In genomic region chr18:69987870-69988269, GRCh38 we compare ENCODE assay signal across 31 cellular contexts. TPM values are rescaled to one million over a fixed set of nuclear protein-coding genes. Genes with fewer than 3 reads are reported as not detected.
DNase-seq lines count a peak whose midpoint lies in the region; ATAC-seq, FAIRE-seq and TF ChIP-seq lines count a peak whose summit lies in the region.
"Had no signal": no experiment of that assay in that cellular context is flagged by ENCODE, and none has a peak within 500 bp of the region (broad histone marks: within the 10 kb centered on the region; RNA-seq: fewer than 3 reads in every experiment).

No MANE protein-coding gene starts in this region.

- H4K20me1 ChIP-seq in HepG2 (ENCODE audit: insufficient read depth, low read length) (no peaks in the 10 kb centered on the region), GM12878 (ENCODE audit: control insufficient read depth, insufficient read depth) (no peaks in the 10 kb centered on the region), K562 (replicated peaks; ENCODE audit: control insufficient read depth, insufficient read depth, low read length) (no peaks in the 10 kb centered on the region)
- H4K20me1 ChIP-seq: BLaER1; BLaER1 treated with 17β-estradiol and CSF1 and Interleukin-3, amounts not matched to agents 10 nM and 100 nM had no signal

- RAD21 ChIA-PET in GM12878 (lab: Charles Lee; ENCODE audit: unreplicated experiment) = interaction anchor here (0.6 kb wide), 1 partner anchor 125 kb away, joined by 3 read pairs; no protein-coding TSS in a partner anchor

- H3K9me3 ChIP-seq in HepG2 (ENCODE audit: low read length) (peaks cover 6% of the 10 kb centered on the region; the same call in 1 of the 2 replicates), right lobe of liver (no peaks in the 10 kb centered on the region), GM12878 (replicated peaks; ENCODE audit: control insufficient read depth, insufficient read depth, low read length) (peaks cover 6% of the 10 kb centered on the region), K562 (replicated peaks; ENCODE audit: control insufficient read depth, insufficient read depth, low read depth, low read length) (no peaks in the 10 kb centered on the region)
- H3K9me3 ChIP-seq: A549, BE2C, Caco-2 had no signal

- H3K79me2 ChIP-seq in HepG2 (ENCODE audit: insufficient read depth, low read length) (no peaks in the 10 kb centered on the region), GM12878 (ENCODE audit: control insufficient read depth, insufficient read depth, low read length) (no peaks in the 10 kb centered on the region), K562 (ENCODE audit: control insufficient read depth, insufficient read depth, low read length) (no peaks in the 10 kb centered on the region)

- DNase-seq in HepG2 (ENCODE audit: low spot score) (no peak), right lobe of liver (no peak), GM12878 (ENCODE audit: low read depth, low spot score) (no peak), K562 (ENCODE audit: extremely low read depth in 1 of 4, low spot score in 3 of 4) (no peak), COR-L47 (lab: John Stamatoyannopoulos, UW) (no peak)
- DNase-seq: 8988T; ACHN; AML-193; BE2C; C1 segment of cervical spinal cord; Caco-2; Calu3; CD4-positive, alpha-beta memory T cell; CD4-positive, alpha-beta T cell; CD4-positive, CD25-positive, alpha-beta regulatory T cell; CD8-positive, alpha-beta memory T cell; CD8-positive, alpha-beta T cell; DMS 273 treated with DMSO at 0.1 percent for 48 hours; DMS153; DMS53; DMS79; DMS79 treated with DMSO at 0.1 percent for 48 hours; DND-41; EL had no signal

- H3K4me1 ChIP-seq in HepG2 (ENCODE audit: insufficient read depth, low read length) (no peaks in the 10 kb centered on the region), right lobe of liver (no peaks in the 10 kb centered on the region), GM12878 (ENCODE audit: control insufficient read depth, insufficient read depth, low read length) (no peaks in the 10 kb centered on the region), K562 (replicated peaks in 1 of 2; ENCODE audit: control insufficient read depth in 2 of 2, insufficient read depth in 2 of 2, low read length in 2 of 2) (no peaks in the 10 kb centered on the region)
- H3K4me1 ChIP-seq: A549; BE2C; BLaER1; BLaER1 treated with 17β-estradiol and CSF1 and Interleukin-3, amounts not matched to agents 10 nM and 100 nM; Caco-2 had no signal

- intact Hi-C loops in HepG2 (cut with micrococcal nuclease; ENCODE audit: unreplicated experiment) (no loop called here), right lobe of liver (cut with DNase I) (no loop called here), GM12878 (cut with micrococcal nuclease; ENCODE audit: unreplicated experiment) (no loop called here), K562 (cut with micrococcal nuclease) (no loop called here)

- BruUV-seq in HepG2 (replicated peaks; lab: Mats Ljungman, UMichigan) (no TSS peak), GM12878 (replicated peaks; lab: Mats Ljungman, UMichigan) (no TSS peak), K562 (replicated peaks; lab: Mats Ljungman, UMichigan) (no TSS peak)

- TF ChIP-seq POLR2A in HepG2 (IDR thresholded peaks at IDR 0.05; ENCODE audit: insufficient read depth in 1 of 2, low read depth in 2 of 2, low read length in 2 of 2) = no peak
- TF ChIP-seq POLR2A in right lobe of liver (IDR thresholded peaks at IDR 0.05) = no peak
- TF ChIP-seq POLR2A in GM12878 (IDR thresholded peaks at IDR 0.05; ENCODE audit: low read depth, low read length) = no peak
- no peak for TF ChIP-seq POLR2A in K562 (conservative IDR thresholded peaks at IDR 0.05)

- in situ Hi-C loops in HepG2 (cut with HindIII; ENCODE audit: extremely low pct_ligation_motif_present, low pct_unique_long_range_greater_than_20kb) = no loop called here
- in situ Hi-C loops in GM12878 (cut with MboI) = no loop called here
- in situ Hi-C loops in K562 (cut with MboI) = no loop called here

- no peaks in the 10 kb centered on the region for H3K27me3 ChIP-seq in HepG2 (ENCODE audit: control insufficient read depth in 1 of 2, insufficient read depth in 2 of 2, low read length in 2 of 2)
- no peaks in the 10 kb centered on the region for H3K27me3 ChIP-seq in right lobe of liver
- no peaks in the 10 kb centered on the region for H3K27me3 ChIP-seq in GM12878 (replicated peaks in 1 of 2; ENCODE audit: control insufficient read depth in 2 of 2, insufficient read depth in 2 of 2, low read length in 1 of 2)
- H3K27me3 ChIP-seq in K562 (ENCODE audit: control insufficient read depth in 2 of 2, insufficient read depth in 2 of 2, low read length in 2 of 2) = no peaks in the 10 kb centered on the region
- H3K27me3 ChIP-seq: BE2C; BLaER1; BLaER1 treated with 17β-estradiol and CSF1 and Interleukin-3, amounts not matched to agents 10 nM and 100 nM had no signal

- no peak for TF ChIP-seq EP300 in HepG2 (IDR thresholded peaks at IDR 0.05; ENCODE audit: low read depth in 2 of 2, low read length in 2 of 2)
- no peak for TF ChIP-seq EP300 in HepG2 (CRISPR knock-in tag; IDR thresholded peaks at IDR 0.05; ENCODE audit: borderline replicate concordance)
- no peak for TF ChIP-seq EP300 in GM12878 (IDR thresholded peaks at IDR 0.05; ENCODE audit: borderline replicate concordance in 1 of 2, control insufficient read depth in 1 of 2, low read depth in 2 of 2, low read length in 2 of 2)
- TF ChIP-seq EP300 in K562 (IDR thresholded peaks at IDR 0.05; ENCODE audit: low read length) = no peak

- FAIRE-seq in HepG2 (lab: Jason Lieb, UNC) (no peak), GM12878 (lab: Jason Lieb, UNC) (no peak), K562 (lab: Jason Lieb, UNC) (no peak)
- FAIRE-seq: A204.1, A549 had no signal

- no peak overlapping the region for H3K27ac ChIP-seq in HepG2 (ENCODE audit: extremely low read length, insufficient read depth, low read length)
- no peak overlapping the region for H3K27ac ChIP-seq in right lobe of liver
- no peak overlapping the region for H3K27ac ChIP-seq in GM12878 (ENCODE audit: control insufficient read depth, insufficient read depth)
- no peak overlapping the region for H3K27ac ChIP-seq in K562 (ENCODE audit: extremely low read depth, low read depth, low read length)
- H3K27ac ChIP-seq: 22Rv1; A549; BLaER1; BLaER1 treated with 17β-estradiol and CSF1 and Interleukin-3, amounts not matched to agents 10 nM and 100 nM; C4-2B had no signal

- WGBS in HepG2 (ENCODE audit: low lambda C conversion rate) = 100% methylated on average over 1 of the region's 1 CpG
- 100% methylated on average over 1 of the region's 1 CpG for WGBS in right lobe of liver (ENCODE audit: insufficient coverage, low coverage, low lambda C conversion rate, missing lambda C conversion rate)
- 100% methylated on average over 1 of the region's 1 CpG for WGBS in GM12878 (ENCODE audit: insufficient coverage, insufficient replicate concordance, low lambda C conversion rate, missing lambda C conversion rate)
- WGBS in K562 (ENCODE audit: insufficient coverage, low coverage, missing lambda C conversion rate) = 88% methylated on average over 1 of the region's 1 CpG

- H3K9me1 ChIP-seq in K562 (ENCODE audit: control insufficient read depth, insufficient read depth, low read length) = no peaks in the 10 kb centered on the region

- H3K4me2 ChIP-seq in HepG2 (ENCODE audit: low read depth, low read length) (no peak overlapping the region), GM12878 (ENCODE audit: control insufficient read depth, insufficient read depth) (no peak overlapping the region), K562 (ENCODE audit: insufficient read depth, low read length) (no peak overlapping the region)
- H3K4me2 ChIP-seq: A549; BLaER1; BLaER1 treated with 17β-estradiol and CSF1 and Interleukin-3, amounts not matched to agents 10 nM and 100 nM had no signal

- H3K4me3 ChIP-seq in HepG2 (replicated peaks in 1 of 3; ENCODE audit: insufficient read depth in 1 of 3, low read depth in 2 of 3, low read length in 3 of 3) (no peak overlapping the region), right lobe of liver (no peak overlapping the region), GM12878 (no peak overlapping the region), K562 (no peak overlapping the region)
- H3K4me3 ChIP-seq: A549; BLaER1; BLaER1 treated with 17β-estradiol and CSF1 and Interleukin-3, amounts not matched to agents 10 nM and 100 nM had no signal

- no peak for ATAC-seq in HepG2
- no peak for ATAC-seq in right lobe of liver
- ATAC-seq in GM12878 = no peak
- no peak for ATAC-seq in K562
- ATAC-seq in GM21529 (IDR thresholded peaks at IDR 0.05; ENCODE audit: unreplicated experiment) = no peak
- ATAC-seq: A549; CD8-positive, alpha-beta T cell had no signal

- H3K9ac ChIP-seq in HepG2 (ENCODE audit: insufficient read depth, low read depth, low read length) = no peak overlapping the region
- no peak overlapping the region for H3K9ac ChIP-seq in GM12878 (ENCODE audit: control insufficient read depth, insufficient read depth, low read length)
- no peak overlapping the region for H3K9ac ChIP-seq in K562 (ENCODE audit: insufficient read depth in 1 of 2, low read depth in 2 of 2, low read length in 2 of 2)
- H3K9ac ChIP-seq: BLaER1; BLaER1 treated with 17β-estradiol and CSF1 and Interleukin-3, amounts not matched to agents 10 nM and 100 nM had no signal

- H3K36me3 ChIP-seq in HepG2 (replicated peaks in 1 of 2; ENCODE audit: control insufficient read depth in 1 of 2, insufficient read depth in 2 of 2, low read length in 2 of 2) = no peaks in the 10 kb centered on the region
- H3K36me3 ChIP-seq in right lobe of liver = no peaks in the 10 kb centered on the region
- H3K36me3 ChIP-seq in GM12878 (ENCODE audit: control insufficient read depth in 2 of 2, insufficient read depth in 2 of 2, low read length in 1 of 2) = peaks cover 0 to 2% of the 10 kb centered on the region in 2 experiments; a peak in 2 of 4 replicates
- no peaks in the 10 kb centered on the region for H3K36me3 ChIP-seq in K562 (ENCODE audit: control insufficient read depth, insufficient read depth, low read length)
- H3K36me3 ChIP-seq: BE2C had no signal

- H2AFZ ChIP-seq in HepG2 (ENCODE audit: low read length) = no peak overlapping the region
- no peak overlapping the region for H2AFZ ChIP-seq in GM12878 (ENCODE audit: control insufficient read depth, low read depth, low read length)
- H2AFZ ChIP-seq in K562 (ENCODE audit: low read depth, low read length) = no peak overlapping the region

- SMC1A ChIA-PET in GM12878 (lab: Charles Lee; ENCODE audit: uncharacterized antibody, unreplicated experiment) = interaction anchor here (0.7 to 0.8 kb wide), 2 partner anchors 11 to 29 kb away, joined by 3 to 4 read pairs; no protein-coding TSS in a partner anchor

- TF ChIP-seq CTCF in HepG2 (CRISPR knock-in tag; IDR thresholded peaks at IDR 0.05) (no peak), right lobe of liver (IDR thresholded peaks at IDR 0.05) (no peak), GM12878 (IDR thresholded peaks at IDR 0.05 in 2 of 3, conservative IDR thresholded peaks at IDR 0.05 in 1 of 3; ENCODE audit: control insufficient read depth in 2 of 3, extremely low read depth in 1 of 3, insufficient read depth in 1 of 3, low read depth in 3 of 3, low read length in 3 of 3) (no peak), K562 (IDR thresholded peaks at IDR 0.05 in 2 of 3, conservative IDR thresholded peaks at IDR 0.05 in 1 of 3; ENCODE audit: insufficient read depth in 2 of 3, low read depth in 1 of 3, low read length in 3 of 3) (no peak)

- POLR2A ChIA-PET in HepG2 (lab: Yijun Ruan, JAX) = no interaction called here
- POLR2A ChIA-PET in GM12878 (lab: Charles Lee) = no interaction called here
- POLR2A ChIA-PET in K562 (lab: Yijun Ruan, JAX) = interaction anchor here (1.7 kb wide), 1 partner anchor 18 kb away, joined by 6 read pairs; no protein-coding TSS in a partner anchor

- CTCF ChIA-PET in HepG2 (lab: Yijun Ruan, JAX; ENCODE audit: low intra/inter-chr PET ratio, low total read pairs) (no interaction called here), GM12878 (lab: Yijun Ruan, JAX) (interaction anchor here (0.9 kb wide), 1 partner anchor 26 kb away, joined by 3 read pairs; no protein-coding TSS in a partner anchor), K562 (lab: Yijun Ruan, JAX; ENCODE audit: low intra/inter-chr PET ratio) (no interaction called here)

- TF ChIP-seq RAD21 in HepG2 (CRISPR knock-in tag; IDR thresholded peaks at IDR 0.05) (no peak), GM12878 (IDR thresholded peaks at IDR 0.05; ENCODE audit: insufficient read depth, low read depth, low read length) (no peak), K562 (CRISPR knock-in tag; conservative IDR thresholded peaks at IDR 0.05 in 1 of 2, IDR thresholded peaks at IDR 0.05 in 1 of 2) (no peak)

RNA-seq across cellular contexts. Expression of gene CD226, which starts 40.2 kb away (rescaled TPM):
- 0.15 and 0.77 TPM in 2 replicates for total RNA-seq in HepG2 (2016; rRNA removed; fragmentation: Illumina TruSeq; extraction: Trizol)
- 4.7 and 5.9 TPM in 2 replicates for total RNA-seq in HepG2 (2016; cell fraction: cytosol; rRNA removed; fragmentation: Illumina TruSeq; extraction: Trizol; ENCODE audit: low read depth)
- 0.10 and 0.63 TPM in 2 replicates for total RNA-seq in HepG2 (2016; cell fraction: insoluble cytoplasmic fraction; rRNA removed; fragmentation: Illumina TruSeq; extraction: Trizol)
- total RNA-seq in HepG2 (2016; cell fraction: membrane; rRNA removed; fragmentation: Illumina TruSeq; extraction: Trizol) = 0.77 and 1.1 TPM in 2 replicates
- total RNA-seq in HepG2 (2016; cell fraction: nucleus; rRNA removed; fragmentation: Illumina TruSeq; extraction: Trizol) = 1.7 TPM in 2 replicates
- polyA plus RNA-seq in HepG2 (2011; rRNA removed) = 0.13 and 0.20 TPM in 2 replicates
- polyA plus RNA-seq in HepG2 (2011; cell fraction: cytosol; rRNA removed) = 0.05 and 0.10 TPM in 2 replicates
- 0.40 and 0.45 TPM in 2 replicates for polyA plus RNA-seq in HepG2 (2011; cell fraction: nucleus; rRNA removed)
- polyA plus RNA-seq in HepG2 (2012) = 0.04 and 0.25 TPM in 2 replicates
- polyA plus RNA-seq in HepG2 (2016; cell fraction: cytosol; fragmentation: Illumina TruSeq; extraction: Trizol; ENCODE audit: low read depth) = 0.02 TPM in 1 of 2 replicates, not detected in the other
- polyA plus RNA-seq in HepG2 (2016; cell fraction: insoluble cytoplasmic fraction; fragmentation: Illumina TruSeq; extraction: Trizol; ENCODE audit: low read depth) = 0.17 TPM in 1 of 2 replicates, not detected in the other
- 0.12 TPM in 1 of 2 replicates, not detected in the other for polyA plus RNA-seq in HepG2 (2016; cell fraction: membrane; fragmentation: Illumina TruSeq; extraction: Trizol; ENCODE audit: low read depth)
- 0.67 and 0.85 TPM in 2 replicates for polyA plus RNA-seq in HepG2 (2016; cell fraction: nucleus; fragmentation: Illumina TruSeq; extraction: Trizol; ENCODE audit: insufficient read depth, low read depth)
- polyA minus RNA-seq in HepG2 (2011; rRNA and poly(A)+ RNA removed; ENCODE audit: low replicate concordance) = 1.4 and 4.0 TPM in 2 replicates
- polyA minus RNA-seq in HepG2 (2011; cell fraction: cytosol; rRNA and poly(A)+ RNA removed) = 0.79 TPM in 1 of 2 replicates, not detected in the other
- polyA minus RNA-seq in HepG2 (2011; cell fraction: nucleus; rRNA and poly(A)+ RNA removed) = 1.5 and 1.9 TPM in 2 replicates
- total RNA-seq in right lobe of liver = 1 to 10 TPM in 5 of 6 experiments, under 1 TPM in 1; 0.68 to 3.8 (median 2.1) TPM
- total RNA-seq in GM12878 (2013; cell fraction: nucleolus; rRNA removed) = 158 and 176 TPM in 2 replicates
- total RNA-seq in GM12878 (2014; rRNA removed) = 53.3 and 61.5 TPM in 2 replicates
- 63.9 and 68.8 TPM in 2 replicates for total RNA-seq in GM12878 (2014; rRNA removed; fragmentation: Illumina TruSeq; extraction: Trizol)
- 56.2 and 60.3 TPM in 2 replicates for total RNA-seq in GM12878 (2021)
- polyA plus RNA-seq in GM12878 (2011; ENCODE audit: low read depth) = 24.3 TPM
- 67.2 and 84.8 TPM in 2 replicates for polyA plus RNA-seq in GM12878 (2011; rRNA removed)
- polyA plus RNA-seq in GM12878 (2011; cell fraction: cytosol; rRNA removed) = 28.2 and 43.4 TPM in 2 replicates
- 20.7 and 33.5 TPM in 2 replicates for polyA plus RNA-seq in GM12878 (2011; cell fraction: nucleus; rRNA removed)
- 40.8 and 67.0 TPM in 2 replicates for polyA plus RNA-seq in GM12878 (2012)
- 56.6 and 62.8 TPM in 2 replicates for polyA plus RNA-seq in GM12878 (2014; fragmentation: Illumina TruSeq; extraction: Trizol)
- polyA plus RNA-seq in GM12878 (2014; fragmentation: Nextera tagmentation; extraction: Ambion mirVana) = 10 to 100 TPM; 12.9 to 18.2 TPM
- polyA plus RNA-seq in GM12878 (2014; rRNA removed) = 38.5 and 41.3 TPM in 2 replicates
- 10 to 100 TPM; 22.7 to 23.5 TPM for polyA plus RNA-seq in GM12878 (2016; fragmentation: Nextera tagmentation; extraction: Ambion mirVana)
- 106 and 148 TPM in 2 replicates for polyA minus RNA-seq in GM12878 (2011; rRNA and poly(A)+ RNA removed)
- 23.1 and 25.7 TPM in 2 replicates for polyA minus RNA-seq in GM12878 (2011; cell fraction: cytosol; rRNA and poly(A)+ RNA removed)
- 29.5 and 39.7 TPM in 2 replicates for polyA minus RNA-seq in GM12878 (2011; cell fraction: nucleus; rRNA and poly(A)+ RNA removed)
- total RNA-seq in K562 (2011; cell fraction: chromatin; rRNA removed; ENCODE audit: low replicate concordance) = 1.9 and 6.0 TPM in 2 replicates
- 1.1 and 1.5 TPM in 2 replicates for total RNA-seq in K562 (2011; cell fraction: nucleolus; rRNA removed)
- total RNA-seq in K562 (2011; cell fraction: nucleoplasm; rRNA removed) = 2.3 and 4.9 TPM in 2 replicates
- 0.32 and 0.98 TPM in 2 replicates for total RNA-seq in K562 (2014; rRNA removed)
- total RNA-seq in K562 (2014; rRNA removed; fragmentation: Illumina TruSeq; extraction: Trizol) = 1.2 and 1.6 TPM in 2 replicates
- 0.34 and 0.65 TPM in 2 replicates for total RNA-seq in K562 (2015; rRNA removed; fragmentation: Illumina TruSeq; extraction: Trizol)
- total RNA-seq in K562 (2021) = 1.7 and 2.0 TPM in 2 replicates
- polyA plus RNA-seq in K562 (2011; rRNA removed) = 1.1 and 1.2 TPM in 2 replicates
- 0.33 and 0.59 TPM in 2 replicates for polyA plus RNA-seq in K562 (2011; cell fraction: cytosol; rRNA removed)
- 1.2 and 1.9 TPM in 2 replicates for polyA plus RNA-seq in K562 (2011; cell fraction: nucleus; rRNA removed)
- polyA plus RNA-seq in K562 (2012) = 0.77 and 1.3 TPM in 2 replicates
- polyA plus RNA-seq in K562 (2014; fragmentation: Illumina TruSeq; extraction: Trizol) = 0.82 and 1.00 TPM in 2 replicates
- under 1 TPM; 0.52 to 0.63 TPM for polyA plus RNA-seq in K562 (2014; fragmentation: Nextera tagmentation; extraction: Ambion mirVana)
- 0.50 and 0.80 TPM in 2 replicates for polyA plus RNA-seq in K562 (2014; rRNA removed)
- 2.6 and 2.7 TPM in 2 replicates for polyA minus RNA-seq in K562 (2011; rRNA and poly(A)+ RNA removed)
- polyA minus RNA-seq in K562 (2011; cell fraction: cytosol; rRNA and poly(A)+ RNA removed) = 2.0 TPM in 1 of 2 replicates, not detected in the other
- 0.67 and 0.81 TPM in 2 replicates for polyA minus RNA-seq in K562 (2011; cell fraction: nucleus; rRNA and poly(A)+ RNA removed)

Comparison
In these comparisons a context has a peak if more than half of its experiments do, and no peak if none do; other contexts are left out.
1. RNA of gene CD226, which starts 40.2 kb away (total RNA-seq): 53.3 to 176 TPM in GM12878; 0.68 to 3.8 TPM in right lobe of liver, 0.32 to 6.0 TPM in K562 and 0.10 to 5.9 TPM in HepG2; every median in the first group is over 4 times any median in the second.